1 cellular context compared by ENCODE assay signal in the genomic region with DNA sequence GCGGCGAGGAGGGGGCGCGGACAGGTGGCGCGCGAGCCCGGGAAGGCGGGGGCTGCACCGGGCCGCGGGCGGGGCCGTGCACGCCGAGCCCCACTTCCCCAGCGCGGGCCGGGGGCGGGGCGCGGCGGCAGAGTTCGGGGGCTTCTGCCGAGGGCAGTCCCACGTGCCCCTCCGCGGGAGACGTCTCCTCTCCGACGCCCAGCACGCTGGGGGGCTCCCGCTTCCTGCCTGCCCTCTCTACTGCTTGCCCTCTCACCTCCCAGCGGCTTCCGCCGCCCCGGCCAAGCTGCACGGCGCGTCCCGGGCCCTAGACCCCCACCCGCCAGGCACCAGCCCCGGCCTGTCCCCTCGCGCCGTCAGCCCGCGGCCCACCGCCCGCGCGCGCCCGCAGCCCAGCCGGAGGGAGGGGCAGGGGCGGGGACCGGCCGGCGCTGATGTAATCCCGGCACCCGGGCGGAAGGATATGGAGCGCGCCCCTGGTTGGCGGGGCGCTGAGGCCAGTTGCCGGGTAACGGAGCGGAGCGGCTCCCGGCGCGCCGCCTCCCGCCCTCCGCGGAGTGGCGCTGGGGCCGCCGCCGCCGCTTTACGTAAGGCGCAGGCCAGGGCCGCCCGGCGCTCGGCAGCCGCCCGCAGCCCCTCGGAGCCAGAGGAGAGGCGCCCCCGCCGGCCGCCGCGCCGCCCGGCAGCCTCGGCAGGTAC.
TF ChIP-seq lines count a peak whose summit lies in the region.

A gene with protein sequence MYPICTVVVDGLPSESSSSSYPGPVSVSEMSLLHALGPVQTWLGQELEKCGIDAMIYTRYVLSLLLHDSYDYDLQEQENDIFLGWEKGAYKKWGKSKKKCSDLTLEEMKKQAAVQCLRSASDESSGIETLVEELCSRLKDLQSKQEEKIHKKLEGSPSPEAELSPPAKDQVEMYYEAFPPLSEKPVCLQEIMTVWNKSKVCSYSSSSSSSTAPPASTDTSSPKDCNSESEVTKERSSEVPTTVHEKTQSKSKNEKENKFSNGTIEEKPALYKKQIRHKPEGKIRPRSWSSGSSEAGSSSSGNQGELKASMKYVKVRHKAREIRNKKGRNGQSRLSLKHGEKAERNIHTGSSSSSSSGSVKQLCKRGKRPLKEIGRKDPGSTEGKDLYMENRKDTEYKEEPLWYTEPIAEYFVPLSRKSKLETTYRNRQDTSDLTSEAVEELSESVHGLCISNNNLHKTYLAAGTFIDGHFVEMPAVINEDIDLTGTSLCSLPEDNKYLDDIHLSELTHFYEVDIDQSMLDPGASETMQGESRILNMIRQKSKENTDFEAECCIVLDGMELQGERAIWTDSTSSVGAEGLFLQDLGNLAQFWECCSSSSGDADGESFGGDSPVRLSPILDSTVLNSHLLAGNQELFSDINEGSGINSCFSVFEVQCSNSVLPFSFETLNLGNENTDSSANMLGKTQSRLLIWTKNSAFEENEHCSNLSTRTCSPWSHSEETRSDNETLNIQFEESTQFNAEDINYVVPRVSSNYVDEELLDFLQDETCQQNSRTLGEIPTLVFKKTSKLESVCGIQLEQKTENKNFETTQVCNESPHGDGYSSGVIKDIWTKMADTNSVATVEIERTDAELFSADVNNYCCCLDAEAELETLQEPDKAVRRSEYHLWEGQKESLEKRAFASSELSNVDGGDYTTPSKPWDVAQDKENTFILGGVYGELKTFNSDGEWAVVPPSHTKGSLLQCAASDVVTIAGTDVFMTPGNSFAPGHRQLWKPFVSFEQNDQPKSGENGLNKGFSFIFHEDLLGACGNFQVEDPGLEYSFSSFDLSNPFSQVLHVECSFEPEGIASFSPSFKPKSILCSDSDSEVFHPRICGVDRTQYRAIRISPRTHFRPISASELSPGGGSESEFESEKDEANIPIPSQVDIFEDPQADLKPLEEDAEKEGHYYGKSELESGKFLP (N-terminal part only) (plus strand): TSS at position 581 of the 699 bp plus-strand sequence. CDS start 41,727 bp downstream, outside the sequence.

TF ChIP-seq in HepG2, 621 proteins besides CTCF, POLR2A, EP300 and RAD21 (continued from another document and continues in another):
- TF ChIP-seq, protein P1, sequence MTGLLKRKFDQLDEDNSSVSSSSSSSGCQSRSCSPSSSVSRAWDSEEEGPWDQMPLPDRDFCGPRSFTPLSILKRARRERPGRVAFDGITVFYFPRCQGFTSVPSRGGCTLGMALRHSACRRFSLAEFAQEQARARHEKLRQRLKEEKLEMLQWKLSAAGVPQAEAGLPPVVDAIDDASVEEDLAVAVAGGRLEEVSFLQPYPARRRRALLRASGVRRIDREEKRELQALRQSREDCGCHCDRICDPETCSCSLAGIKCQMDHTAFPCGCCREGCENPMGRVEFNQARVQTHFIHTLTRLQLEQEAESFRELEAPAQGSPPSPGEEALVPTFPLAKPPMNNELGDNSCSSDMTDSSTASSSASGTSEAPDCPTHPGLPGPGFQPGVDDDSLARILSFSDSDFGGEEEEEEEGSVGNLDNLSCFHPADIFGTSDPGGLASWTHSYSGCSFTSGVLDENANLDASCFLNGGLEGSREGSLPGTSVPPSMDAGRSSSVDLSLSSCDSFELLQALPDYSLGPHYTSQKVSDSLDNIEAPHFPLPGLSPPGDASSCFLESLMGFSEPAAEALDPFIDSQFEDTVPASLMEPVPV (CRISPR knock-in tag; IDR thresholded peaks at IDR 0.05): no peak
- TF ChIP-seq, protein P2, sequence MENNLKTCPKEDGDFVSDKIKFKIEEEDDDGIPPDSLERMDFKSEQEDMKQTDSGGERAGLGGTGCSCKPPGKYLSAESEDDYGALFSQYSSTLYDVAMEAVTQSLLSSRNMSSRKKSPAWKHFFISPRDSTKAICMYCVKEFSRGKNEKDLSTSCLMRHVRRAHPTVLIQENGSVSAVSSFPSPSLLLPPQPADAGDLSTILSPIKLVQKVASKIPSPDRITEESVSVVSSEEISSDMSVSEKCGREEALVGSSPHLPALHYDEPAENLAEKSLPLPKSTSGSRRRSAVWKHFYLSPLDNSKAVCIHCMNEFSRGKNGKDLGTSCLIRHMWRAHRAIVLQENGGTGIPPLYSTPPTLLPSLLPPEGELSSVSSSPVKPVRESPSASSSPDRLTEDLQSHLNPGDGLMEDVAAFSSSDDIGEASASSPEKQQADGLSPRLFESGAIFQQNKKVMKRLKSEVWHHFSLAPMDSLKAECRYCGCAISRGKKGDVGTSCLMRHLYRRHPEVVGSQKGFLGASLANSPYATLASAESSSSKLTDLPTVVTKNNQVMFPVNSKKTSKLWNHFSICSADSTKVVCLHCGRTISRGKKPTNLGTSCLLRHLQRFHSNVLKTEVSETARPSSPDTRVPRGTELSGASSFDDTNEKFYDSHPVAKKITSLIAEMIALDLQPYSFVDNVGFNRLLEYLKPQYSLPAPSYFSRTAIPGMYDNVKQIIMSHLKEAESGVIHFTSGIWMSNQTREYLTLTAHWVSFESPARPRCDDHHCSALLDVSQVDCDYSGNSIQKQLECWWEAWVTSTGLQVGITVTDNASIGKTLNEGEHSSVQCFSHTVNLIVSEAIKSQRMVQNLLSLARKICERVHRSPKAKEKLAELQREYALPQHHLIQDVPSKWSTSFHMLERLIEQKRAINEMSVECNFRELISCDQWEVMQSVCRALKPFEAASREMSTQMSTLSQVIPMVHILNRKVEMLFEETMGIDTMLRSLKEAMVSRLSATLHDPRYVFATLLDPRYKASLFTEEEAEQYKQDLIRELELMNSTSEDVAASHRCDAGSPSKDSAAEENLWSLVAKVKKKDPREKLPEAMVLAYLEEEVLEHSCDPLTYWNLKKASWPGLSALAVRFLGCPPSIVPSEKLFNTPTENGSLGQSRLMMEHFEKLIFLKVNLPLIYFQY (CRISPR knock-in tag; IDR thresholded peaks at IDR 0.05; ENCODE audit: borderline replicate concordance): peak; percentile 25; the same call in 1 of the 2 replicates
- no peak for TF ChIP-seq SSRP1 (CRISPR knock-in tag; IDR thresholded peaks at IDR 0.05)
- no peak for TF ChIP-seq ZNF296 (CRISPR knock-in tag; conservative IDR thresholded peaks at IDR 0.05)
- TF ChIP-seq KAT7 (CRISPR knock-in tag; IDR thresholded peaks at IDR 0.05; ENCODE audit: borderline replicate concordance): no peak
- TF ChIP-seq, protein P3, sequence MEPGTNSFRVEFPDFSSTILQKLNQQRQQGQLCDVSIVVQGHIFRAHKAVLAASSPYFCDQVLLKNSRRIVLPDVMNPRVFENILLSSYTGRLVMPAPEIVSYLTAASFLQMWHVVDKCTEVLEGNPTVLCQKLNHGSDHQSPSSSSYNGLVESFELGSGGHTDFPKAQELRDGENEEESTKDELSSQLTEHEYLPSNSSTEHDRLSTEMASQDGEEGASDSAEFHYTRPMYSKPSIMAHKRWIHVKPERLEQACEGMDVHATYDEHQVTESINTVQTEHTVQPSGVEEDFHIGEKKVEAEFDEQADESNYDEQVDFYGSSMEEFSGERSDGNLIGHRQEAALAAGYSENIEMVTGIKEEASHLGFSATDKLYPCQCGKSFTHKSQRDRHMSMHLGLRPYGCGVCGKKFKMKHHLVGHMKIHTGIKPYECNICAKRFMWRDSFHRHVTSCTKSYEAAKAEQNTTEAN (CRISPR knock-in tag; conservative IDR thresholded peaks at IDR 0.05): 0 out of 2 replicates have a peak, but pooled peaks have one; percentile 20
- TF ChIP-seq, protein P4, sequence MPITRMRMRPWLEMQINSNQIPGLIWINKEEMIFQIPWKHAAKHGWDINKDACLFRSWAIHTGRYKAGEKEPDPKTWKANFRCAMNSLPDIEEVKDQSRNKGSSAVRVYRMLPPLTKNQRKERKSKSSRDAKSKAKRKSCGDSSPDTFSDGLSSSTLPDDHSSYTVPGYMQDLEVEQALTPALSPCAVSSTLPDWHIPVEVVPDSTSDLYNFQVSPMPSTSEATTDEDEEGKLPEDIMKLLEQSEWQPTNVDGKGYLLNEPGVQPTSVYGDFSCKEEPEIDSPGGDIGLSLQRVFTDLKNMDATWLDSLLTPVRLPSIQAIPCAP (CRISPR knock-in tag; IDR thresholded peaks at IDR 0.05; ENCODE audit: low read depth): 0 out of 2 replicates have a peak, but pooled peaks have one; percentile 41
- TF ChIP-seq, protein P5, sequence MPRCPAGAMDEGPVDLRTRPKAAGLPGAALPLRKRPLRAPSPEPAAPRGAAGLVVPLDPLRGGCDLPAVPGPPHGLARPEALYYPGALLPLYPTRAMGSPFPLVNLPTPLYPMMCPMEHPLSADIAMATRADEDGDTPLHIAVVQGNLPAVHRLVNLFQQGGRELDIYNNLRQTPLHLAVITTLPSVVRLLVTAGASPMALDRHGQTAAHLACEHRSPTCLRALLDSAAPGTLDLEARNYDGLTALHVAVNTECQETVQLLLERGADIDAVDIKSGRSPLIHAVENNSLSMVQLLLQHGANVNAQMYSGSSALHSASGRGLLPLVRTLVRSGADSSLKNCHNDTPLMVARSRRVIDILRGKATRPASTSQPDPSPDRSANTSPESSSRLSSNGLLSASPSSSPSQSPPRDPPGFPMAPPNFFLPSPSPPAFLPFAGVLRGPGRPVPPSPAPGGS (CRISPR knock-in tag; IDR thresholded peaks at IDR 0.05): peak; percentile 59; the same call in 1 of the 2 replicates
- TF ChIP-seq, protein P6, sequence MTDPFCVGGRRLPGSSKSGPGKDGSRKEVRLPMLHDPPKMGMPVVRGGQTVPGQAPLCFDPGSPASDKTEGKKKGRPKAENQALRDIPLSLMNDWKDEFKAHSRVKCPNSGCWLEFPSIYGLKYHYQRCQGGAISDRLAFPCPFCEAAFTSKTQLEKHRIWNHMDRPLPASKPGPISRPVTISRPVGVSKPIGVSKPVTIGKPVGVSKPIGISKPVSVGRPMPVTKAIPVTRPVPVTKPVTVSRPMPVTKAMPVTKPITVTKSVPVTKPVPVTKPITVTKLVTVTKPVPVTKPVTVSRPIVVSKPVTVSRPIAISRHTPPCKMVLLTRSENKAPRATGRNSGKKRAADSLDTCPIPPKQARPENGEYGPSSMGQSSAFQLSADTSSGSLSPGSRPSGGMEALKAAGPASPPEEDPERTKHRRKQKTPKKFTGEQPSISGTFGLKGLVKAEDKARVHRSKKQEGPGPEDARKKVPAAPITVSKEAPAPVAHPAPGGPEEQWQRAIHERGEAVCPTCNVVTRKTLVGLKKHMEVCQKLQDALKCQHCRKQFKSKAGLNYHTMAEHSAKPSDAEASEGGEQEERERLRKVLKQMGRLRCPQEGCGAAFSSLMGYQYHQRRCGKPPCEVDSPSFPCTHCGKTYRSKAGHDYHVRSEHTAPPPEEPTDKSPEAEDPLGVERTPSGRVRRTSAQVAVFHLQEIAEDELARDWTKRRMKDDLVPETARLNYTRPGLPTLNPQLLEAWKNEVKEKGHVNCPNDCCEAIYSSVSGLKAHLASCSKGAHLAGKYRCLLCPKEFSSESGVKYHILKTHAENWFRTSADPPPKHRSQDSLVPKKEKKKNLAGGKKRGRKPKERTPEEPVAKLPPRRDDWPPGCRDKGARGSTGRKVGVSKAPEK (CRISPR knock-in tag; IDR thresholded peaks at IDR 0.05; ENCODE audit: borderline replicate concordance): no peak
- no peak for TF ChIP-seq ZBTB21 (CRISPR knock-in tag; IDR thresholded peaks at IDR 0.05)
- no peak for TF ChIP-seq ATF7 (IDR thresholded peaks at IDR 0.05)
- TF ChIP-seq ATF7 (CRISPR knock-in tag; IDR thresholded peaks at IDR 0.05): peak; percentile 88
- TF ChIP-seq KDM6A (CRISPR knock-in tag; IDR thresholded peaks at IDR 0.05; ENCODE audit: low read depth): no peak
- peak; percentile 49; the same call in 1 of the 2 replicates for TF ChIP-seq IRF2 (CRISPR knock-in tag; IDR thresholded peaks at IDR 0.05)
- TF ChIP-seq, protein P7, sequence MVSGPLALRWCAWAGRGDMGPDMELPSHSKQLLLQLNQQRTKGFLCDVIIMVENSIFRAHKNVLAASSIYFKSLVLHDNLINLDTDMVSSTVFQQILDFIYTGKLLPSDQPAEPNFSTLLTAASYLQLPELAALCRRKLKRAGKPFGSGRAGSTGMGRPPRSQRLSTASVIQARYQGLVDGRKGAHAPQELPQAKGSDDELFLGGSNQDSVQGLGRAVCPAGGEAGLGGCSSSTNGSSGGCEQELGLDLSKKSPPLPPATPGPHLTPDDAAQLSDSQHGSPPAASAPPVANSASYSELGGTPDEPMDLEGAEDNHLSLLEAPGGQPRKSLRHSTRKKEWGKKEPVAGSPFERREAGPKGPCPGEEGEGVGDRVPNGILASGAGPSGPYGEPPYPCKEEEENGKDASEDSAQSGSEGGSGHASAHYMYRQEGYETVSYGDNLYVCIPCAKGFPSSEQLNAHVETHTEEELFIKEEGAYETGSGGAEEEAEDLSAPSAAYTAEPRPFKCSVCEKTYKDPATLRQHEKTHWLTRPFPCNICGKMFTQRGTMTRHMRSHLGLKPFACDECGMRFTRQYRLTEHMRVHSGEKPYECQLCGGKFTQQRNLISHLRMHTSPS (CRISPR knock-in tag; IDR thresholded peaks at IDR 0.05; ENCODE audit: low read depth): no peak; the same call in 1 of the 2 replicates
- no peak for TF ChIP-seq NPAS2 (CRISPR knock-in tag; IDR thresholded peaks at IDR 0.05; ENCODE audit: borderline replicate concordance)
- 0 out of 2 replicates have a peak, but pooled peaks have one; percentile 20 for TF ChIP-seq YEATS2 (CRISPR knock-in tag; IDR thresholded peaks at IDR 0.05; ENCODE audit: borderline replicate concordance)
- TF ChIP-seq MEF2D (CRISPR knock-in tag; IDR thresholded peaks at IDR 0.05): no peak
- no peak for TF ChIP-seq CHCHD3 (CRISPR knock-in tag; IDR thresholded peaks at IDR 0.05)
- 0 out of 2 replicates have a peak, but pooled peaks have one; percentile 54 for TF ChIP-seq REPIN1 (CRISPR knock-in tag; IDR thresholded peaks at IDR 0.05; ENCODE audit: borderline replicate concordance, low read depth)
- TF ChIP-seq FOXK2 (IDR thresholded peaks at IDR 0.05): no peak
- TF ChIP-seq GATAD1 (CRISPR knock-in tag; IDR thresholded peaks at IDR 0.05): peak; percentile 54; the same call in 1 of the 2 replicates
- TF ChIP-seq NFE2L2 (IDR thresholded peaks at IDR 0.05; ENCODE audit: low read length): no peak
- no peak for TF ChIP-seq ZNF660 (CRISPR knock-in tag; IDR thresholded peaks at IDR 0.05; ENCODE audit: borderline replicate concordance, low read depth)
- TF ChIP-seq MTA1 (CRISPR knock-in tag; IDR thresholded peaks at IDR 0.05; ENCODE audit: borderline replicate concordance): peak; percentile 45; the same call in 1 of the 2 replicates
- no peak for TF ChIP-seq ZEB1 (IDR thresholded peaks at IDR 0.05; ENCODE audit: insufficient replicate concordance, low read depth)
- TF ChIP-seq, protein P8, sequence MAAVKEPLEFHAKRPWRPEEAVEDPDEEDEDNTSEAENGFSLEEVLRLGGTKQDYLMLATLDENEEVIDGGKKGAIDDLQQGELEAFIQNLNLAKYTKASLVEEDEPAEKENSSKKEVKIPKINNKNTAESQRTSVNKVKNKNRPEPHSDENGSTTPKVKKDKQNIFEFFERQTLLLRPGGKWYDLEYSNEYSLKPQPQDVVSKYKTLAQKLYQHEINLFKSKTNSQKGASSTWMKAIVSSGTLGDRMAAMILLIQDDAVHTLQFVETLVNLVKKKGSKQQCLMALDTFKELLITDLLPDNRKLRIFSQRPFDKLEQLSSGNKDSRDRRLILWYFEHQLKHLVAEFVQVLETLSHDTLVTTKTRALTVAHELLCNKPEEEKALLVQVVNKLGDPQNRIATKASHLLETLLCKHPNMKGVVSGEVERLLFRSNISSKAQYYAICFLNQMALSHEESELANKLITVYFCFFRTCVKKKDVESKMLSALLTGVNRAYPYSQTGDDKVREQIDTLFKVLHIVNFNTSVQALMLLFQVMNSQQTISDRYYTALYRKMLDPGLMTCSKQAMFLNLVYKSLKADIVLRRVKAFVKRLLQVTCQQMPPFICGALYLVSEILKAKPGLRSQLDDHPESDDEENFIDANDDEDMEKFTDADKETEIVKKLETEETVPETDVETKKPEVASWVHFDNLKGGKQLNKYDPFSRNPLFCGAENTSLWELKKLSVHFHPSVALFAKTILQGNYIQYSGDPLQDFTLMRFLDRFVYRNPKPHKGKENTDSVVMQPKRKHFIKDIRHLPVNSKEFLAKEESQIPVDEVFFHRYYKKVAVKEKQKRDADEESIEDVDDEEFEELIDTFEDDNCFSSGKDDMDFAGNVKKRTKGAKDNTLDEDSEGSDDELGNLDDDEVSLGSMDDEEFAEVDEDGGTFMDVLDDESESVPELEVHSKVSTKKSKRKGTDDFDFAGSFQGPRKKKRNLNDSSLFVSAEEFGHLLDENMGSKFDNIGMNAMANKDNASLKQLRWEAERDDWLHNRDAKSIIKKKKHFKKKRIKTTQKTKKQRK (IDR thresholded peaks at IDR 0.05; ENCODE audit: low read length): no peak
- peak; percentile 54; the same call in 1 of the 2 replicates for TF ChIP-seq JUN (CRISPR knock-in tag; IDR thresholded peaks at IDR 0.05)
- TF ChIP-seq ZNF124 (CRISPR knock-in tag; IDR thresholded peaks at IDR 0.05): no peak
- TF ChIP-seq KAT2B (IDR thresholded peaks at IDR 0.05; ENCODE audit: borderline replicate concordance, low read depth, low read length): no peak
